Comparison of ENCODE assay signal across 16 cellular contexts in genomic region chr15:49185473-49185872, GRCh38. TPM values are rescaled to one million over a fixed set of nuclear protein-coding genes. Genes with fewer than 3 reads are reported as not detected.
A peak's percentile ranks its signal among the peaks of the same experiment; 100 is the strongest.
DNase-seq lines count a peak whose midpoint lies in the region; ATAC-seq and TF ChIP-seq lines count a peak whose summit lies in the region.
"Had no signal": no experiment of that assay in that cellular context is flagged by ENCODE, and none has a peak within 500 bp of the region (broad histone marks: within the 10 kb centered on the region; RNA-seq: fewer than 3 reads in every experiment).

No MANE protein-coding gene starts in this region.

- peaks cover 0 to 4% (median 0%) of the 10 kb centered on the region in 9 donors for H3K4me1 ChIP-seq in heart right ventricle
- H3K4me1 ChIP-seq: parathyroid adenoma had no signal

- peaks cover 0 to 10% (median 0%) of the 10 kb centered on the region in 11 donors for H3K9me3 ChIP-seq in heart right ventricle
- H3K9me3 ChIP-seq: A549 had no signal

- CTCF ChIA-PET in activated CD4-positive, alpha-beta memory T cell treated with anti-CD3 and anti-CD28 coated beads for 36 hours (lab: Charles Lee): no interaction called here
- CTCF ChIA-PET in activated CD4-positive, alpha-beta memory T cell treated with anti-CD3 and anti-CD28 coated beads, Interleukin-2, amount 10 ng/mL, durations not matched to agents 7 days and 5 days (lab: Charles Lee): interaction anchor here (1.2 kb wide), 1 partner anchor 50 kb away, joined by 4 read pairs; no protein-coding TSS in a partner anchor

- no peak overlapping the region for H3K4me3 Mint-ChIP-seq in activated CD4-positive, alpha-beta memory T cell treated with anti-CD3 and anti-CD28 coated beads for 36 hours
- H3K4me3 Mint-ChIP-seq in activated CD4-positive, alpha-beta memory T cell treated with anti-CD3 and anti-CD28 coated beads, Interleukin-2, amount 10 ng/mL, durations not matched to agents 7 days and 5 days: no peak overlapping the region
- no peak overlapping the region for H3K4me3 Mint-ChIP-seq in natural killer cell

- H3K27ac Mint-ChIP-seq in activated CD4-positive, alpha-beta memory T cell treated with anti-CD3 and anti-CD28 coated beads for 36 hours: peak overlapping the region; percentile 9
- no peak overlapping the region for H3K27ac Mint-ChIP-seq in activated CD4-positive, alpha-beta memory T cell treated with anti-CD3 and anti-CD28 coated beads, Interleukin-2, amount 10 ng/mL, durations not matched to agents 7 days and 5 days
- H3K27ac Mint-ChIP-seq in natural killer cell: peak overlapping the region; percentile 66 to 74

- H3K27ac ChIP-seq in heart right ventricle: no peak overlapping the region
- H3K27ac ChIP-seq: A549, parathyroid adenoma, PC-9 had no signal

- no peaks in the 10 kb centered on the region for H3K9me3 Mint-ChIP-seq in activated CD4-positive, alpha-beta memory T cell treated with anti-CD3 and anti-CD28 coated beads for 36 hours
- H3K9me3 Mint-ChIP-seq in activated CD4-positive, alpha-beta memory T cell treated with anti-CD3 and anti-CD28 coated beads, Interleukin-2, amount 10 ng/mL, durations not matched to agents 7 days and 5 days: peaks cover 12% of the 10 kb centered on the region
- no peaks in the 10 kb centered on the region for H3K9me3 Mint-ChIP-seq in natural killer cell

- POLR2A ChIA-PET in activated CD4-positive, alpha-beta memory T cell treated with anti-CD3 and anti-CD28 coated beads for 36 hours (lab: Charles Lee): no interaction called here
- POLR2A ChIA-PET in activated CD4-positive, alpha-beta memory T cell treated with anti-CD3 and anti-CD28 coated beads, Interleukin-2, amount 10 ng/mL, durations not matched to agents 7 days and 5 days (lab: Charles Lee): interaction anchor here (1.0 kb wide), 1 partner anchor 12 kb away, joined by 3 read pairs; no protein-coding TSS in a partner anchor

- no peak for TF ChIP-seq CTCF in natural killer cell (IDR thresholded peaks at IDR 0.05)
- TF ChIP-seq CTCF in heart right ventricle (IDR thresholded peaks at IDR 0.05): no peak

- intact Hi-C loops in activated CD4-positive, alpha-beta memory T cell treated with anti-CD3 and anti-CD28 coated beads for 36 hours (cut with micrococcal nuclease): no loop called here
- intact Hi-C loops in natural killer cell (cut with micrococcal nuclease) (no loop called here), heart right ventricle (cut with DNase I) (no loop called here)

- peak; percentile 80 for ATAC-seq in GM21528 (IDR thresholded peaks at IDR 0.05; ENCODE audit: low FRiP score, unreplicated experiment)
- ATAC-seq in HG03139 (IDR thresholded peaks at IDR 0.05; ENCODE audit: unreplicated experiment): peak; percentile 73
- peak; percentile 56 to 70 (median 65) for ATAC-seq in natural killer cell
- no peak for ATAC-seq in heart right ventricle
- ATAC-seq: A549 had no signal

- no peaks in the 10 kb centered on the region for H3K36me3 ChIP-seq in heart right ventricle

- H3K36me3 Mint-ChIP-seq in activated CD4-positive, alpha-beta memory T cell treated with anti-CD3 and anti-CD28 coated beads for 36 hours: peaks cover 21% of the 10 kb centered on the region
- peaks cover 45% of the 10 kb centered on the region for H3K36me3 Mint-ChIP-seq in activated CD4-positive, alpha-beta memory T cell treated with anti-CD3 and anti-CD28 coated beads, Interleukin-2, amount 10 ng/mL, durations not matched to agents 7 days and 5 days (ENCODE audit: low read depth)
- H3K36me3 Mint-ChIP-seq in natural killer cell: no peaks in the 10 kb centered on the region

- no peaks in the 10 kb centered on the region for H3K27me3 ChIP-seq in heart right ventricle

- H3K4me1 Mint-ChIP-seq in activated CD4-positive, alpha-beta memory T cell treated with anti-CD3 and anti-CD28 coated beads for 36 hours (ENCODE audit: low read depth): peaks cover 39% of the 10 kb centered on the region
- H3K4me1 Mint-ChIP-seq in activated CD4-positive, alpha-beta memory T cell treated with anti-CD3 and anti-CD28 coated beads, Interleukin-2, amount 10 ng/mL, durations not matched to agents 7 days and 5 days: peaks cover 28% of the 10 kb centered on the region
- H3K4me1 Mint-ChIP-seq in natural killer cell: peaks cover 54 to 55% of the 10 kb centered on the region in 2 donors

- no peaks in the 10 kb centered on the region for H3K27me3 Mint-ChIP-seq in activated CD4-positive, alpha-beta memory T cell treated with anti-CD3 and anti-CD28 coated beads for 36 hours
- H3K27me3 Mint-ChIP-seq in activated CD4-positive, alpha-beta memory T cell treated with anti-CD3 and anti-CD28 coated beads, Interleukin-2, amount 10 ng/mL, durations not matched to agents 7 days and 5 days: no peaks in the 10 kb centered on the region
- no peaks in the 10 kb centered on the region for H3K27me3 Mint-ChIP-seq in natural killer cell (ENCODE audit: low read depth in 2 of 2)

- 87 to 96% methylated on average over 1 of the region's 1 CpG for WGBS in heart right ventricle, 2 donors

- H3K4me3 ChIP-seq in heart right ventricle: no peak overlapping the region
- H3K4me3 ChIP-seq: A549, PC-9 had no signal

- DNase-seq in activated CD4-positive, alpha-beta memory T cell treated with anti-CD3 and anti-CD28 coated beads for 36 hours: no peak
- DNase-seq in activated CD4-positive, alpha-beta memory T cell treated with anti-CD3 and anti-CD28 coated beads, Interleukin-2, amount 10 ng/mL, durations not matched to agents 7 days and 5 days: no peak
- DNase-seq in natural killer cell (no peak), heart right ventricle (no peak), NCI-H187 treated with DMSO at 0.1 percent for 48 hours (lab: John Stamatoyannopoulos, UW) (no peak), nucleus accumbens (lab: John Stamatoyannopoulos, UW) (no peak)
- DNase-seq: KBM-7, kidney, midbrain, NCI-H1417, NCI-H524, PC-9 had no signal

RNA-seq across cellular contexts. Expression of gene GALK2, which starts 15.4 kb away (rescaled TPM):
- 10 to 100 TPM; 31.1 to 33.1 TPM for total RNA-seq in activated CD4-positive, alpha-beta memory T cell treated with anti-CD3 and anti-CD28 coated beads for 36 hours
- total RNA-seq in activated CD4-positive, alpha-beta memory T cell treated with anti-CD3 and anti-CD28 coated beads, Interleukin-2, amount 10 ng/mL, durations not matched to agents 7 days and 5 days: 10 to 100 TPM; 30.0 to 31.5 TPM
- total RNA-seq in natural killer cell (10 to 100 TPM; 19.1 to 24.3 (median 23.6) TPM), heart right ventricle (10 to 100 TPM; 28.6 to 43.9 (median 37.6) TPM)
- 10 to 100 TPM in 1 of 2 donors, 1 to 10 TPM in 1; 6.2 to 30.5 TPM for polyA plus RNA-seq in heart right ventricle

RNA-seq across cellular contexts. Expression of gene COPS2, which starts 30.1 kb away (rescaled TPM):
- total RNA-seq in activated CD4-positive, alpha-beta memory T cell treated with anti-CD3 and anti-CD28 coated beads for 36 hours: 10 to 100 TPM; 79.8 to 80.0 TPM
- 10 to 100 TPM; 62.6 to 68.7 TPM for total RNA-seq in activated CD4-positive, alpha-beta memory T cell treated with anti-CD3 and anti-CD28 coated beads, Interleukin-2, amount 10 ng/mL, durations not matched to agents 7 days and 5 days
- 10 to 100 TPM; 77.6 to 90.7 (median 89.3) TPM for total RNA-seq in natural killer cell
- total RNA-seq in heart right ventricle: 10 to 100 TPM; 71.3 to 91.8 (median 86.8) TPM
- polyA plus RNA-seq in heart right ventricle: 10 to 100 TPM; 23.8 to 40.6 TPM

Comparison
In these comparisons a context has a peak if more than half of its experiments do, and no peak if none do; other contexts are left out.
1. ATAC-seq: peak in GM21528 (single experiment), HG03139 (single experiment) and natural killer cell (3 of 3); none in heart right ventricle (0 of 8).